1 cellular context compared by ENCODE assay signal in genomic region chr10:12588091-12588850, GRCh38.
TF ChIP-seq lines count a peak whose summit lies in the region.

No MANE protein-coding gene starts in this region.

TF ChIP-seq in HepG2, 621 proteins besides CTCF, POLR2A, EP300 and RAD21 (continued from another document):
- TF ChIP-seq HMGXB3 (CRISPR knock-in tag; IDR thresholded peaks at IDR 0.05; ENCODE audit: borderline replicate concordance), result no peak
- TF ChIP-seq ZNF615 (CRISPR knock-in tag; IDR thresholded peaks at IDR 0.05; ENCODE audit: borderline replicate concordance), result no peak
- no peak for TF ChIP-seq GPN1 (CRISPR knock-in tag; IDR thresholded peaks at IDR 0.05; ENCODE audit: borderline replicate concordance)
- TF ChIP-seq ZNF124 (CRISPR knock-in tag; IDR thresholded peaks at IDR 0.05), result no peak
- TF ChIP-seq KDM5A (IDR thresholded peaks at IDR 0.05; ENCODE audit: borderline replicate concordance, low read length), result no peak
- TF ChIP-seq ZFP1 (CRISPR knock-in tag; IDR thresholded peaks at IDR 0.05), result no peak
- TF ChIP-seq ARNT2 (CRISPR knock-in tag; IDR thresholded peaks at IDR 0.05; ENCODE audit: low read depth), result no peak
- TF ChIP-seq BRD4 (CRISPR knock-in tag; IDR thresholded peaks at IDR 0.05), result no peak
- no peak for TF ChIP-seq IKZF5 (CRISPR knock-in tag; IDR thresholded peaks at IDR 0.05)
TF ChIP-seq in HepG2: peak in this region for 0.
